In genomic region chr9:69380811-69381210, GRCh38 we compare ENCODE assay signal across 23 cellular contexts. TPM values are rescaled to one million over a fixed set of nuclear protein-coding genes. Genes with fewer than 3 reads are reported as not detected.
DNase-seq lines count a peak whose midpoint lies in the region; ATAC-seq, FAIRE-seq and TF ChIP-seq lines count a peak whose summit lies in the region.
"Had no signal": no experiment of that assay in that cellular context is flagged by ENCODE, and none has a peak within 500 bp of the region (broad histone marks: within the 10 kb centered on the region; RNA-seq: fewer than 3 reads in every experiment).

No MANE protein-coding gene starts in this region.

- no peak for TF ChIP-seq POLR2A in tibial nerve (IDR thresholded peaks at IDR 0.05)

- WGBS in heart right ventricle, 2 donors: 89 to 96% methylated on average over 3 of the region's 3 CpGs
- WGBS in tibial nerve, 2 donors: 98 to 100% methylated on average over 3 of the region's 3 CpGs

- H3K36me3 ChIP-seq in heart right ventricle (peaks cover 0 to 21% (median 0%) of the 10 kb centered on the region in 9 donors), keratinocyte (ENCODE audit: control insufficient read depth in 2 of 2, extremely low read depth in 1 of 2, insufficient read depth in 2 of 2, low read length in 2 of 2) (no peaks in the 10 kb centered on the region), tibial nerve (no peaks in the 10 kb centered on the region)
- H3K36me3 ChIP-seq: breast epithelium, transverse colon had no signal

- intact Hi-C loops in heart right ventricle (cut with DNase I) (loop anchor here in 3 of 10 donors (10.0 kb wide), 3 partner anchors 126 to 156 kb away; no protein-coding TSS in a partner anchor), left ventricle myocardium superior (cut with micrococcal nuclease) (no loop called here)

- DNase-seq in heart right ventricle: no peak
- DNase-seq in left ventricle myocardium superior: no peak
- DNase-seq in astrocyte of the hippocampus (ENCODE audit: low read depth, low spot score): peak; percentile 20
- peak; percentile 7 for DNase-seq in keratinocyte (ENCODE audit: low read depth, low spot score)
- DNase-seq in tibial nerve (ENCODE audit: low spot score in 2 of 2): no peak
- DNase-seq in HuH-7.5 (ENCODE audit: low spot score): no peak
- DNase-seq in anterior cingulate cortex (lab: John Stamatoyannopoulos, UW): no peak
- DNase-seq: activated CD8-positive, alpha-beta T cell treated with anti-CD3 and anti-CD28 coated beads for 36 hours; activated T-cell treated with anti-CD3 and anti-CD28 coated beads, Interleukin-2, amount 50 U/mL, for 4 hours; CD4-positive, CD25-positive, alpha-beta regulatory T cell; DMS153; H9; natural killer cell; NCI-H1436; RPMI8226; stimulated activated CD4-positive, alpha-beta T cell treated with anti-CD3 and anti-CD28 coated beads, Interleukin-12 subunit alpha, Interleukin-12 subunit beta, amount 100 ng/mL, for 4 hours; T-helper 1 cell; transverse colon had no signal

- no peaks in the 10 kb centered on the region for H3K79me2 ChIP-seq in keratinocyte (ENCODE audit: control insufficient read depth, insufficient read depth, low read length)

- no peaks in the 10 kb centered on the region for H4K20me1 ChIP-seq in keratinocyte (ENCODE audit: control insufficient read depth, extremely low read depth, insufficient read depth, low read length)

- H2AFZ ChIP-seq in keratinocyte (ENCODE audit: control insufficient read depth, low read length): no peak overlapping the region

- no peak for TF ChIP-seq EP300 in tibial nerve (IDR thresholded peaks at IDR 0.05)

- H3K9me3 ChIP-seq in heart right ventricle (no peaks in the 10 kb centered on the region), keratinocyte (ENCODE audit: control insufficient read depth, low read depth, low read length) (no peaks in the 10 kb centered on the region), tibial nerve (no peaks in the 10 kb centered on the region)
- H3K9me3 ChIP-seq: A549, breast epithelium, transverse colon had no signal

- ATAC-seq in heart right ventricle (peak in 3 of 8 donors; percentile 6 to 55 (median 55)), left ventricle myocardium superior (no peak), HG02642 (IDR thresholded peaks at IDR 0.05; ENCODE audit: poor library complexity, unreplicated experiment) (no peak)
- ATAC-seq: A549; activated CD8-positive, alpha-beta T cell treated with anti-CD3 and anti-CD28 coated beads for 36 hours; activated T-cell treated with anti-CD3 and anti-CD28 coated beads, Interleukin-2, amount 50 U/mL, for 4 hours; natural killer cell; stimulated activated effector memory CD8-positive, alpha-beta T cell treated with anti-CD3 and anti-CD28 coated beads, Interleukin-12 subunit alpha, Interleukin-12 subunit beta, amount 100 ng/mL, for 72 hours had no signal

- no peak overlapping the region for H3K4me3 ChIP-seq in heart right ventricle
- H3K4me3 ChIP-seq in keratinocyte (ENCODE audit: control insufficient read depth in 2 of 3, extremely low read depth in 1 of 3, insufficient read depth in 2 of 3, low read depth in 1 of 3, low read length in 3 of 3): no peak overlapping the region
- H3K4me3 ChIP-seq in tibial nerve: no peak overlapping the region
- H3K4me3 ChIP-seq: A549, breast epithelium, transverse colon had no signal

- H3K9ac ChIP-seq in keratinocyte (ENCODE audit: control insufficient read depth, extremely low read depth, insufficient read depth, low read length): no peak overlapping the region

- H3K4me2 ChIP-seq in keratinocyte (ENCODE audit: control insufficient read depth, extremely low read depth, insufficient read depth, low read depth, low read length): no peak overlapping the region
- H3K4me2 ChIP-seq: A549 had no signal

- TF ChIP-seq CTCF in heart right ventricle (IDR thresholded peaks at IDR 0.05): no peak
- no peak for TF ChIP-seq CTCF in keratinocyte (optimal IDR thresholded peaks at IDR 0.05 in 1 of 3, IDR thresholded peaks at IDR 0.05 in 1 of 3, conservative IDR thresholded peaks at IDR 0.05 in 1 of 3; ENCODE audit: extremely low read depth in 1 of 3, insufficient read depth in 2 of 3, low read length in 3 of 3)
- no peak for TF ChIP-seq CTCF in tibial nerve (IDR thresholded peaks at IDR 0.05)

- H3K27me3 ChIP-seq in heart right ventricle (no peaks in the 10 kb centered on the region), keratinocyte (ENCODE audit: control insufficient read depth, extremely low read depth, insufficient read depth, low read length) (no peaks in the 10 kb centered on the region), tibial nerve (no peaks in the 10 kb centered on the region)
- H3K27me3 ChIP-seq: breast epithelium, transverse colon had no signal

- dilution Hi-C loops in keratinocyte (cut with MboI; ENCODE audit: extremely low pct_ligation_motif_present, low sequenced_read_pairs): no loop called here

- no peaks in the 10 kb centered on the region for H3K9me1 ChIP-seq in keratinocyte (ENCODE audit: control insufficient read depth, extremely low read depth, insufficient read depth, low read length)

- peak; percentile 81 for FAIRE-seq in keratinocyte (lab: Jason Lieb, UNC)
- FAIRE-seq: A549, GM18507 had no signal

- H3K27ac ChIP-seq in heart right ventricle (peak overlapping the region in 8 of 10 donors; percentile 46 to 89 (median 72)), keratinocyte (ENCODE audit: control insufficient read depth, insufficient read depth, low read length) (no peak overlapping the region), tibial nerve (no peak overlapping the region)
- H3K27ac ChIP-seq: A549, breast epithelium, transverse colon had no signal

- H3K4me1 ChIP-seq in heart right ventricle: peaks cover 11 to 64% (median 40%) of the 10 kb centered on the region in 9 donors
- peaks cover 30% of the 10 kb centered on the region for H3K4me1 ChIP-seq in keratinocyte (ENCODE audit: control insufficient read depth, extremely low read depth, insufficient read depth, low read length)
- peaks cover 0 to 9% (median 0%) of the 10 kb centered on the region in 4 donors for H3K4me1 ChIP-seq in tibial nerve
- H3K4me1 ChIP-seq: A549, transverse colon had no signal

RNA-seq across cellular contexts. Expression of gene ENTREP1, which starts 55.8 kb away (rescaled TPM):
- 10 to 100 TPM; 23.4 to 40.5 (median 26.6) TPM for total RNA-seq in heart right ventricle
- 10 to 100 TPM; 12.3 to 28.1 TPM for polyA plus RNA-seq in heart right ventricle
- 21.3 TPM for total RNA-seq in left ventricle myocardium superior
- polyA plus RNA-seq in keratinocyte: 0.49 to 0.52 TPM (median 0.52 TPM) in 3 replicates
- polyA plus RNA-seq in keratinocyte (2011; ENCODE audit: low read depth): 0.45 TPM
- polyA plus RNA-seq in keratinocyte (2011; cell fraction: cytosol; rRNA removed): 0.49 and 0.73 TPM in 2 replicates
- polyA plus RNA-seq in keratinocyte (2011; cell fraction: nucleus; rRNA removed): 5.1 and 5.2 TPM in 2 replicates
- 0.54 and 1.7 TPM in 2 replicates for polyA plus RNA-seq in keratinocyte (2012; ENCODE audit: low replicate concordance)
- polyA minus RNA-seq in keratinocyte: 0.42 to 1.1 TPM (median 0.86 TPM) in 3 replicates
- 1.7 TPM for polyA minus RNA-seq in keratinocyte (2011; cell fraction: cytosol; rRNA and poly(A)+ RNA removed)
- polyA minus RNA-seq in keratinocyte (2011; cell fraction: nucleus; rRNA and poly(A)+ RNA removed): 1.6 and 2.2 TPM in 2 replicates
- total RNA-seq in tibial nerve: 1 to 10 TPM; 2.3 to 6.3 (median 3.7) TPM
- total RNA-seq: activated CD8-positive, alpha-beta T cell treated with anti-CD3 and anti-CD28 coated beads for 36 hours; CD4-positive, CD25-positive, alpha-beta regulatory T cell; natural killer cell had no signal
- polyA plus RNA-seq: CD4-positive, CD25-positive, alpha-beta regulatory T cell had no signal

Comparison
In these comparisons a context has a peak if more than half of its experiments do, and no peak if none do; other contexts are left out.
1. DNase-seq: peak in astrocyte of the hippocampus (single experiment) and keratinocyte (single experiment); none in heart right ventricle (0 of 2), left ventricle myocardium superior (single experiment), tibial nerve (0 of 2), HuH-7.5 (single experiment) and anterior cingulate cortex (0 of 58).
2. H3K27ac ChIP-seq: peak in heart right ventricle (8 of 10); none in keratinocyte (single experiment) and tibial nerve (0 of 4).